1 cellular context compared by ENCODE assay signal in the genomic region with DNA sequence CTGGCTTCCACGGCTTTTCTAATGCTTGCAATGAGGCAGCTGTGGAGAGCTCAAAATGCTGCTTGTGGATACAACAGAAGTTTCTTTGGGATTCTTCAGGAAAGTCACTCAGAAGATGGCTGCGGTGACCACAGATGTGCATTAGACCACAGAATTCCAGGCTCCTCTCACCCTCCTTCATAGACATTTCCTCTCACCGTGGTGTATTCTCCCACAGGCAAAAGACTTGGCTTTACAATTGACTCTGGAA.
TF ChIP-seq lines count a peak whose summit lies in the region.

No MANE protein-coding gene starts in this region.

TF ChIP-seq in WTC11, 78 proteins besides CTCF, POLR2A, EP300 and RAD21 (continued from another document):
- TF ChIP-seq CDX4 (CRISPR knock-in tag; IDR thresholded peaks at IDR 0.05; ENCODE audit: borderline replicate concordance): no peak
- no peak for TF ChIP-seq FOXP1 (CRISPR knock-in tag; IDR thresholded peaks at IDR 0.05; ENCODE audit: borderline replicate concordance)
- no peak for TF ChIP-seq ZNF416 (CRISPR knock-in tag; IDR thresholded peaks at IDR 0.05)
